30 cellular contexts compared by ENCODE assay signal in genomic region chr4:109419679-109420078, GRCh38. TPM values are rescaled to one million over a fixed set of nuclear protein-coding genes. Genes with fewer than 3 reads are reported as not detected.
DNase-seq lines count a peak whose midpoint lies in the region; ATAC-seq and TF ChIP-seq lines count a peak whose summit lies in the region.
"Had no signal": no experiment of that assay in that cellular context is flagged by ENCODE, and none has a peak within 500 bp of the region (broad histone marks: within the 10 kb centered on the region; RNA-seq: fewer than 3 reads in every experiment).

No MANE protein-coding gene starts in this region.

- no peak for ATAC-seq in activated T-cell treated with anti-CD3 and anti-CD28 coated beads, Interleukin-2, amount 50 U/mL, for 72 hours (replicated peaks in 1 of 2)
- ATAC-seq: left colon; naive thymus-derived CD4-positive, alpha-beta T cell had no signal

- H3K27ac ChIP-seq in mesodermal cell (ENCODE audit: low read depth, low read length, severe bottlenecking) = peak overlapping the region; percentile 79
- H3K27ac ChIP-seq: BLaER1, ovary, SJSA1, testis, uterus had no signal

- no peaks in the 10 kb centered on the region for H3K27me3 Mint-ChIP-seq in activated T-cell treated with anti-CD3 and anti-CD28 coated beads, Interleukin-2, amount 50 U/mL, for 72 hours (ENCODE audit: low read depth)
- H3K27me3 Mint-ChIP-seq: dendritic cell treated with granulocyte-macrophage colony-stimulating factor and Interleukin-4, amounts not matched to agents 40 ng/mL and 50 ng/mL, for 4 days; IgD-negative memory B cell had no signal

- WGBS in mesodermal cell (ENCODE audit: insufficient coverage in 2 of 2), 2 experiments = 27 to 61% methylated on average over 1 to 2 of the region's 2 CpGs

- H3K4me1 ChIP-seq in mesodermal cell (ENCODE audit: control insufficient read depth, insufficient read depth, low read length, poor library complexity, severe bottlenecking) = peaks cover 3% of the 10 kb centered on the region
- H3K4me1 ChIP-seq: SJSA1, testis, uterus had no signal

- no peaks in the 10 kb centered on the region for H3K4me1 Mint-ChIP-seq in activated T-cell treated with anti-CD3 and anti-CD28 coated beads, Interleukin-2, amount 50 U/mL, for 72 hours (ENCODE audit: low read depth)

- DNase-seq in ELF-1 (ENCODE audit: low read depth, low spot score) (peak; percentile 90), KBM-7 (peak; percentile 42), choroid plexus epithelial cell (ENCODE audit: low read depth) (peak; percentile 40), mesenteric fat pad (ENCODE audit: low spot score) (no peak), HPDE6-E6E7 (ENCODE audit: extremely low spot score) (no peak)
- no peak for DNase-seq in activated T-cell treated with anti-CD3 and anti-CD28 coated beads, Interleukin-2, amount 50 U/mL, for 72 hours
- no peak for DNase-seq in stimulated activated CD4-positive, alpha-beta T cell treated with anti-CD3 and anti-CD28 coated beads, Interleukin-4, amount 100 ng/mL, for 24 hours
- DNase-seq: activated CD4-positive, alpha-beta T cell treated with anti-CD3 and anti-CD28 coated beads for 48 hours; activated naive CD4-positive, alpha-beta T cell treated with Interleukin-2 at 50 U/mL for 16 hours; activated T-cell treated with anti-CD3 and anti-CD28 coated beads, Interleukin-2, amount 50 U/mL, for 48 hours; amygdala; Caco-2; DMS79 treated with DMSO at 0.1 percent for 48 hours; glutamatergic neuron; left colon; mesenchymal stem cell; naive thymus-derived CD4-positive, alpha-beta T cell; NCI-H1436; NCI-H524; ovary; stimulated activated CD4-positive, alpha-beta T cell treated with anti-CD3 and anti-CD28 coated beads, Interleukin-4, amount 100 ng/mL, for 1 hour; stimulated activated naive CD4-positive, alpha-beta T cell; testis had no signal

- no peaks in the 10 kb centered on the region for H3K36me3 Mint-ChIP-seq in activated T-cell treated with anti-CD3 and anti-CD28 coated beads, Interleukin-2, amount 50 U/mL, for 72 hours (ENCODE audit: insufficient read depth in 2 of 2)
- H3K36me3 Mint-ChIP-seq: IgD-negative memory B cell had no signal

- H3K36me3 ChIP-seq in mesodermal cell (ENCODE audit: control insufficient read depth, insufficient read depth, low read length) = no peaks in the 10 kb centered on the region
- H3K36me3 ChIP-seq: BLaER1, HAP-1, ovary, SJSA1, uterus had no signal

- no peak overlapping the region for H3K4me3 Mint-ChIP-seq in activated T-cell treated with anti-CD3 and anti-CD28 coated beads, Interleukin-2, amount 50 U/mL, for 72 hours
- H3K4me3 Mint-ChIP-seq: dendritic cell treated with granulocyte-macrophage colony-stimulating factor and Interleukin-4, amounts not matched to agents 40 ng/mL and 50 ng/mL, for 4 days; IgD-negative memory B cell; naive thymus-derived CD4-positive, alpha-beta T cell had no signal

- no peak overlapping the region for H3K27ac Mint-ChIP-seq in activated T-cell treated with anti-CD3 and anti-CD28 coated beads, Interleukin-2, amount 50 U/mL, for 72 hours
- H3K27ac Mint-ChIP-seq: dendritic cell treated with granulocyte-macrophage colony-stimulating factor and Interleukin-4, amounts not matched to agents 40 ng/mL and 50 ng/mL, for 4 days; IgD-negative memory B cell; naive thymus-derived CD4-positive, alpha-beta T cell had no signal

- in situ Hi-C loops in KBM-7 (cut with MboI; ENCODE audit: low pct_unique_long_range_greater_than_20kb, low sequenced_read_pairs) = loop anchor here (10.0 kb wide), 1 partner anchor 395 kb away; the partner anchor contains the start of gene GAR1

- no peak for TF ChIP-seq CTCF in choroid plexus epithelial cell (conservative IDR thresholded peaks at IDR 0.05; ENCODE audit: low read depth, low read length)

- no peaks in the 10 kb centered on the region for H3K9me3 ChIP-seq in mesodermal cell (ENCODE audit: control insufficient read depth, low read length)
- H3K9me3 ChIP-seq: BLaER1, Caco-2, HAP-1, ovary, SJSA1, testis, uterus had no signal

- H3K4me3 ChIP-seq in choroid plexus epithelial cell (ENCODE audit: low read depth, low read length) = no peak overlapping the region
- no peak overlapping the region for H3K4me3 ChIP-seq in mesodermal cell (ENCODE audit: extremely low read depth, insufficient read depth, low read length, poor library complexity, severe bottlenecking)
- H3K4me3 ChIP-seq: BLaER1, HAP-1, ovary, SJSA1, testis, uterus had no signal

- H3K9me3 Mint-ChIP-seq in activated T-cell treated with anti-CD3 and anti-CD28 coated beads, Interleukin-2, amount 50 U/mL, for 72 hours = no peaks in the 10 kb centered on the region
- H3K9me3 Mint-ChIP-seq: dendritic cell treated with granulocyte-macrophage colony-stimulating factor and Interleukin-4, amounts not matched to agents 40 ng/mL and 50 ng/mL, for 4 days; IgD-negative memory B cell; naive thymus-derived CD4-positive, alpha-beta T cell had no signal

RNA-seq across cellular contexts. Expression of gene SEC24B, which starts 13.9 kb away (rescaled TPM):
- polyA plus RNA-seq in mesodermal cell (2013, experiment 1 of 2) = 43.1 TPM
- 39.0 TPM for polyA plus RNA-seq in mesodermal cell (2013, experiment 2 of 2)
- 33.5 TPM for total RNA-seq in mesenteric fat pad
- total RNA-seq in activated T-cell treated with anti-CD3 and anti-CD28 coated beads, Interleukin-2, amount 50 U/mL, for 72 hours = 10 to 100 TPM; 25.0 to 25.8 TPM

Comparison
In these comparisons a context has a peak if more than half of its experiments do, and no peak if none do; other contexts are left out.
1. DNase-seq: peak in ELF-1 (single experiment), KBM-7 (single experiment) and choroid plexus epithelial cell (single experiment); none in mesenteric fat pad (single experiment), activated T-cell treated with anti-CD3 and anti-CD28 coated beads, Interleukin-2, amount 50 U/mL, for 72 hours (0 of 2), HPDE6-E6E7 (single experiment) and stimulated activated CD4-positive, alpha-beta T cell treated with anti-CD3 and anti-CD28 coated beads, Interleukin-4, amount 100 ng/mL, for 24 hours (single experiment).